ENCODE assay signal across 34 cellular contexts in genomic region chr3:88220126-88220525, GRCh38.
"Had no signal": no experiment of that assay in that cellular context is flagged by ENCODE, and none has a peak within 500 bp of the region (broad histone marks: within the 10 kb centered on the region; RNA-seq: fewer than 3 reads in every experiment).

No MANE protein-coding gene starts in this region.

- DNase-seq: Karpas-422, Kasumi-1, MG63, MM.1S, MV-4-11, NCI-H1048, NCI-H1092, NCI-H1092 treated with DMSO at 0.1 percent for 48 hours, NCI-H1105, NCI-H1105 treated with DMSO at 0.1 percent for 48 hours, NCI-H1417, NCI-H1417 treated with DMSO at 0.1 percent for 48 hours, NCI-H1436, NCI-H1436 treated with DMSO at 0.1 percent for 48 hours, NCI-H146, NCI-H1694, NCI-H1694 treated with DMSO at 0.1 percent for 48 hours, NCI-H187, NCI-H187 treated with DMSO at 0.1 percent for 48 hours, NCI-H1930, NCI-H2029, NCI-H2029 treated with DMSO at 0.1 percent for 48 hours, NCI-H2081, NCI-H2081 treated with DMSO at 0.1 percent for 48 hours, NCI-H2107, NCI-H2171, NCI-H2171 treated with DMSO at 0.1 percent for 48 hours, NCI-H226, NCI-H345, NCI-H446, NCI-H446 treated with DMSO at 0.1 percent for 48 hours, NCI-H510A, NCI-H510A treated with DMSO at 0.1 percent for 48 hours, NCI-H524 had no signal

- H3K4me3 ChIP-seq: MG63 had no signal

- H3K27me3 ChIP-seq: MG63 had no signal

- H3K9me3 ChIP-seq: MG63 had no signal

- H3K36me3 ChIP-seq: MG63 had no signal
